Comparison of ENCODE assay signal across 30 cellular contexts in the genomic region with DNA sequence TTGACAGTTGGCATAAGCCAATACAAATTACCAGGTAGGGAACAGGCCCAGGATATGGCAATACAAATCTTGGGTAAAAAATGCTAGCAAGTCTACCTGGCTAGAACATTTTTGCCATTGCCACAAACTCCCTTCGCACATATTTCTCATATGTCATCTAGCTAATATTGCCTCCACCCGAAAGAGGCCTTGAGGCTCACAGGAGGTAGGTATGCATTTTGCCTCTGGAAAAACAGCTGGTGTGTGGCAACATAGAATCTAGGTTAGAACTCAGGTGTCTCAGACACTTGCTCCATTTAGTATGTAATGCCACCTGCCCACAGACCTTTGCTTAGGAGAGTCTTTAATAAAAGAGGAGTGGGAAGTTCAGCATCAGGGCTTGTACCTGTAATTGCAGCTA. TPM values are rescaled to one million over a fixed set of nuclear protein-coding genes. Genes with fewer than 3 reads are reported as not detected.
A peak's percentile ranks its signal among the peaks of the same experiment; 100 is the strongest.
DNase-seq lines count a peak whose midpoint lies in the region; TF ChIP-seq lines count a peak whose summit lies in the region.
"Had no signal": no experiment of that assay in that cellular context is flagged by ENCODE, and none has a peak within 500 bp of the region (broad histone marks: within the 10 kb centered on the region; RNA-seq: fewer than 3 reads in every experiment).

No MANE protein-coding gene starts in this region.

- H3K79me1 ChIP-seq in trophoblast cell (ENCODE audit: low read length), result no peaks in the 10 kb centered on the region

- H3K4me2 ChIP-seq in trophoblast cell (ENCODE audit: low read length), result no peak overlapping the region
- H3K4me2 ChIP-seq: A549; BLaER1; BLaER1 treated with 17β-estradiol and CSF1 and Interleukin-3, amounts not matched to agents 10 nM and 100 nM had no signal

- no peaks in the 10 kb centered on the region for H3K36me3 Mint-ChIP-seq in Calu3 (ENCODE audit: insufficient read depth, unreplicated experiment)
- H3K36me3 Mint-ChIP-seq: CD14-positive monocyte; CD4-positive, alpha-beta memory T cell; CD4-positive, CD25-positive, alpha-beta regulatory T cell; CD8-positive, alpha-beta memory T cell; CD8-positive, alpha-beta T cell had no signal

- DNase-seq in esophagus muscularis mucosa (ENCODE audit: extremely low spot score), result peak; percentile 57
- DNase-seq in trophoblast cell, result peak; percentile 90 to 96
- no peak for DNase-seq in Calu3
- no peak for DNase-seq in activated CD8-positive, alpha-beta memory T cell treated with anti-CD3 and anti-CD28 coated beads, Interleukin-2, amount 50 U/mL, for 48 hours
- DNase-seq: 8988T; ACHN; AML-193; BE2C; C1 segment of cervical spinal cord; Caco-2; CD4-positive, alpha-beta memory T cell; CD4-positive, alpha-beta T cell; CD4-positive, CD25-positive, alpha-beta regulatory T cell; CD8-positive, alpha-beta memory T cell; CD8-positive, alpha-beta T cell; COR-L47; DMS 273 treated with DMSO at 0.1 percent for 48 hours; DMS153; DMS53; DMS79; DMS79 treated with DMSO at 0.1 percent for 48 hours; DND-41; EL had no signal

- CTCF ChIA-PET in Calu3 (lab: Charles Lee), result no interaction called here

- no peak overlapping the region for H2AK5ac ChIP-seq in trophoblast cell (ENCODE audit: low read length)

- no peak overlapping the region for H3K27ac Mint-ChIP-seq in Calu3 (ENCODE audit: unreplicated experiment)
- H3K27ac Mint-ChIP-seq: B cell; CD14-positive monocyte; CD4-positive, alpha-beta memory T cell; CD4-positive, alpha-beta T cell; CD8-positive, alpha-beta T cell had no signal

- TF ChIP-seq EP300 in esophagus muscularis mucosa (IDR thresholded peaks at IDR 0.05), result no peak

- no peaks in the 10 kb centered on the region for H3K27me3 ChIP-seq in esophagus muscularis mucosa
- H3K27me3 ChIP-seq in trophoblast cell (ENCODE audit: insufficient read depth, low read length), result no peaks in the 10 kb centered on the region
- H3K27me3 ChIP-seq: BE2C; BLaER1; BLaER1 treated with 17β-estradiol and CSF1 and Interleukin-3, amounts not matched to agents 10 nM and 100 nM had no signal

- H3K4me3 ChIP-seq in esophagus muscularis mucosa (no peak overlapping the region), trophoblast cell (ENCODE audit: low read depth, low read length) (no peak overlapping the region)
- H3K4me3 ChIP-seq: A549; BLaER1; BLaER1 treated with 17β-estradiol and CSF1 and Interleukin-3, amounts not matched to agents 10 nM and 100 nM had no signal

- no peaks in the 10 kb centered on the region for H3K27me3 Mint-ChIP-seq in Calu3 (ENCODE audit: unreplicated experiment)

- no peak overlapping the region for H4K91ac ChIP-seq in trophoblast cell (ENCODE audit: low read depth, low read length)

- no peaks in the 10 kb centered on the region for H3K9me3 ChIP-seq in esophagus muscularis mucosa
- no peaks in the 10 kb centered on the region for H3K9me3 ChIP-seq in trophoblast cell (ENCODE audit: insufficient read depth, low read depth, low read length)
- H3K9me3 ChIP-seq: A549; BE2C; BLaER1; BLaER1 treated with 17β-estradiol and CSF1 and Interleukin-3, amounts not matched to agents 10 nM and 100 nM had no signal

- H3K4me1 ChIP-seq in esophagus muscularis mucosa (no peaks in the 10 kb centered on the region), trophoblast cell (ENCODE audit: control insufficient read depth in 1 of 2, insufficient read depth in 2 of 2, low read length in 2 of 2) (no peaks in the 10 kb centered on the region)
- H3K4me1 ChIP-seq: A549; BE2C; BLaER1; BLaER1 treated with 17β-estradiol and CSF1 and Interleukin-3, amounts not matched to agents 10 nM and 100 nM; Caco-2 had no signal

- no TSS peak for BruUV-seq in Calu3 (replicated peaks; lab: Mats Ljungman, UMichigan)

- H2BK120ac ChIP-seq in trophoblast cell (ENCODE audit: insufficient read depth, low read length, poor library complexity), result no peak overlapping the region

- no peak overlapping the region for H2AFZ ChIP-seq in trophoblast cell (ENCODE audit: insufficient read depth, low read length, poor library complexity)

- no peak overlapping the region for H4K12ac ChIP-seq in trophoblast cell (ENCODE audit: low read depth, low read length)

- TF ChIP-seq CTCF in esophagus muscularis mucosa (IDR thresholded peaks at IDR 0.05) (no peak), Calu3 (IDR thresholded peaks at IDR 0.05; ENCODE audit: unreplicated experiment) (no peak)

- H3K79me2 ChIP-seq in trophoblast cell (ENCODE audit: control insufficient read depth, insufficient read depth, low read length, poor library complexity), result no peaks in the 10 kb centered on the region

- H3K9ac ChIP-seq in trophoblast cell (ENCODE audit: low read length), result no peak overlapping the region
- H3K9ac ChIP-seq: BLaER1; BLaER1 treated with 17β-estradiol and CSF1 and Interleukin-3, amounts not matched to agents 10 nM and 100 nM had no signal

- WGBS in esophagus muscularis mucosa, result 100% methylated on average over 2 of the region's 2 CpGs
- WGBS in trophoblast cell (ENCODE audit: extremely low coverage, insufficient coverage, insufficient read length), result no CpG with 5 or more reads among the region's 2 CpGs

- H4K8ac ChIP-seq in trophoblast cell (ENCODE audit: low read depth, low read length), result no peak overlapping the region

- H3K23ac ChIP-seq in trophoblast cell (ENCODE audit: low read length), result no peak overlapping the region

- H3K14ac ChIP-seq in trophoblast cell (ENCODE audit: low read length), result no peak overlapping the region

- no peak overlapping the region for H3K4me3 Mint-ChIP-seq in Calu3 (ENCODE audit: low read depth, unreplicated experiment)
- H3K4me3 Mint-ChIP-seq: B cell; CD14-positive monocyte; CD4-positive, alpha-beta memory T cell; CD4-positive, alpha-beta T cell; CD4-positive, CD25-positive, alpha-beta regulatory T cell; CD8-positive, alpha-beta memory T cell; CD8-positive, alpha-beta T cell had no signal

- H3K9me3 Mint-ChIP-seq in Calu3 (ENCODE audit: low read depth, unreplicated experiment), result no peaks in the 10 kb centered on the region
- H3K9me3 Mint-ChIP-seq: CD14-positive monocyte; CD4-positive, alpha-beta memory T cell; CD4-positive, alpha-beta T cell; CD8-positive, alpha-beta memory T cell; CD8-positive, alpha-beta T cell had no signal

- H3K4ac ChIP-seq in trophoblast cell (ENCODE audit: low read depth, low read length), result no peak overlapping the region

- H3K18ac ChIP-seq in trophoblast cell (ENCODE audit: low read length), result no peak overlapping the region

- H2BK12ac ChIP-seq in trophoblast cell (ENCODE audit: low read length), result no peak overlapping the region

- TF ChIP-seq POLR2A in esophagus muscularis mucosa (IDR thresholded peaks at IDR 0.05; ENCODE audit: low read depth), result no peak

- no peak overlapping the region for H3K27ac ChIP-seq in esophagus muscularis mucosa (replicated peaks in 1 of 4)
- H3K27ac ChIP-seq in trophoblast cell (ENCODE audit: low read depth, low read length), result no peak overlapping the region
- H3K27ac ChIP-seq: 22Rv1; A549; BLaER1; BLaER1 treated with 17β-estradiol and CSF1 and Interleukin-3, amounts not matched to agents 10 nM and 100 nM; C4-2B had no signal

- H3K4me1 Mint-ChIP-seq in Calu3 (ENCODE audit: low read depth, unreplicated experiment), result no peaks in the 10 kb centered on the region
- H3K4me1 Mint-ChIP-seq: B cell; CD14-positive monocyte; CD4-positive, alpha-beta memory T cell; CD4-positive, CD25-positive, alpha-beta regulatory T cell; CD8-positive, alpha-beta memory T cell had no signal

- H2BK5ac ChIP-seq in trophoblast cell (ENCODE audit: low read depth, low read length, poor library complexity), result no peak overlapping the region

- H3K36me3 ChIP-seq in esophagus muscularis mucosa, result no peaks in the 10 kb centered on the region
- H3K36me3 ChIP-seq in trophoblast cell (ENCODE audit: control insufficient read depth in 1 of 2, insufficient read depth in 2 of 2, low read length in 2 of 2), result no peaks in the 10 kb centered on the region
- H3K36me3 ChIP-seq: BE2C; BLaER1; BLaER1 treated with 17β-estradiol and CSF1 and Interleukin-3, amounts not matched to agents 10 nM and 100 nM had no signal

- intact Hi-C loops in esophagus muscularis mucosa (cut with DNase I), result no loop called here
- intact Hi-C loops in Calu3 (cut with micrococcal nuclease; ENCODE audit: unreplicated experiment), result no loop called here

RNA-seq across cellular contexts. Expression of a gene that starts 16.3 kb away (rescaled TPM):
- total RNA-seq in esophagus muscularis mucosa (10 to 100 TPM; 55.6 to 61.5 (median 58.4) TPM), Calu3 (2022) (23.8 and 27.9 TPM in 2 replicates)
- polyA plus RNA-seq in trophoblast cell (2013), result 55.6 and 55.9 TPM in 2 replicates

Comparison
In these comparisons a context has a peak if more than half of its experiments do, and no peak if none do; other contexts are left out.
1. DNase-seq: peak in esophagus muscularis mucosa (single experiment) and trophoblast cell (2 of 2); none in Calu3 (single experiment) and activated CD8-positive, alpha-beta memory T cell treated with anti-CD3 and anti-CD28 coated beads, Interleukin-2, amount 50 U/mL, for 48 hours (single experiment).